4 cellular contexts compared by ENCODE assay signal in the genomic region with DNA sequence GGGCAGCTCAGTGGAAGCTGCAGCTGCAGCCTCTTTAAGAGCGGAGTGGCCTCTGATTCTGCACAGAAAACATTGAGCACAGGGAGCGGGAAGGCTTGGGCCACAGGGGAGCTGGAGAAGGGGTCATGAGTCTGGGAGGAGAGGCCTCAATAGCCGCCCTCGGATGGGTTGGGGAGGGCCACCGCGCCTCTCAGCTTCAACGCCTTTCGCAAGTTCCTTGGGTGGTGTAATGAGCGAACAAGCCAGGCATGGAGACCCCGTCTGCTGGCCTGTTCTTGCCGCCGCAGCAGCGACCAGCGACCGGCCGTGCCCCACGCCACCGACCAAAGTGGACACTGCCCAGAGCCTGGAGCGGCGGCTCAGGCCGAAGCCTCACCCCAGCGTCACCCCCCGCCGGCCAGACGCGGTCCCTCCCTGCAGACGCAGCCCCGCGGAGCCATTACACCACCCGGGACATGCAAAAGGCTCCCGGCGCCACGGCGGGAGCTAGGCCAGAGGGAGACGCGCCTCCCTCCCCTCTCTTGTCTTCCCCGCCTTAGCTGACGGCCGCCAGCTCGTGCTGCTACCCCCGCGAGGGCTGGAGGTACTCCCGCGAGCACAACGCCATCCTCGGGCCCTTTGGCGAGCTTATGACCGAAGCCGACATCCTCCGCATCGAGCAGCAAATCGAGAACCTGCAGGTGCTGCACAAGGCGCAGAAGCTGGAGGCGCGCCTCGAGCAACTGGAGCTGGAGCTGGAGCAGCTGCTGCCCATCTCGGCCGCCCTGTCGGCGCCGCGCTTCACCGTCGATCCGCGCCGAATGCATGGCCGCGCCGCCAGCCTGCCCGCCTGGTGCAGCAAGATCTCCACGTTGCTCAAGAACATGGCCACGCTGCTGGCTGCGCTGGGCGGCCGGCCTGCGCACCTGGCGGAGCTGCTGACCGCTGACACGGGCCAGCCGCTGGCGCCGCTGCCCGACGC. TPM values are rescaled to one million over a fixed set of nuclear protein-coding genes. Genes with fewer than 3 reads are reported as not detected.
"Had no signal": no experiment of that assay in that cellular context is flagged by ENCODE, and none has a peak within 500 bp of the region (broad histone marks: within the 10 kb centered on the region; RNA-seq: fewer than 3 reads in every experiment).

No MANE protein-coding gene starts in this region.

RNA-seq across cellular contexts. Expression of a gene that starts 29.6 kb away (rescaled TPM):
- total RNA-seq: osteoblast had no signal

RNA-seq across cellular contexts. Expression of a gene that starts 34.5 kb away (rescaled TPM):
- total RNA-seq: liver, osteoblast, sciatic nerve, thyroid gland had no signal
